In the genomic region with DNA sequence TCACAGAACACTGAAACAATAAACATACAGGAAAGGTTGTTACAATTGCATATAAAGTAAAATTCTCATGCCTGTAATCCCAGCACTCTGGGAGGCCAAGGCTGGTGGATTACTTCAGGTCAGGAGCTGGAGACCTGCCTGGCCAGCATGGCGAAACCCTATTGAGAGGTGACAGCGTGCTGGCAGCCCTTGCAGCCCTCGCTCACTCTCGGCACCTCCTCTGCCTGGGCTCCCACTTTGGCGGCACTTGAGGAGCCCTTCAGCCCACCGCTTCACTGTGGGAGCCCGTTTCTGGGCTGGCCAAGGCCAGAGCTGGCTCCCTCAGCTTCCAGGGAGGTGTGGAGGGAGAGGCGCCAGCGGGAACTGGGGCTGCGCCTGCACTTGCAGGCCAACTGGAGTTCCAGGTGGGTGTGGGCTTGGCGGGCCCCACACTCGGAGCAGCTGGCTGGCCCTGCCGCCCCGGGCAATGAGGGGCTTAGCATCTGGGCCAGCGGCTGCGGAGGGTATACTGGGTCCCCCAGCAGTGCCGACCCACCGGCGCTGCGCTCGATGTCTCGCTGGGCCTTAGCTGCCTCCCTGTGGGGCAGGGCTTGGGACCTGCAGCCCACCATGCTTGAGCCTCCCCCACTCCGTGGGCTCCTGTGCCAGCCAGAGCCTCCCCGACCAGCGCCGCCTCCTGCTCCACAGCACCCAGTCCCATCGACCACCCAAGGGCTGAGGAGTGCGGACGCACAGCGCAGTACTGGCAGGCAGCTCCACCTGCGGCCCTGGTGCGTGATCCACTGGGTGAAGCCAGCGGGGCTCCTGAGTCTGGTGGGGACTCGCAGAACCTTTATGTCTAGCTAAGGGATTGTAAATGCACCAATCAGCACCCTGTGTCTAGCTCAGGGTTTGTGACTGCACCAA, we compare ENCODE assay signal across 1 cellular context.
TF ChIP-seq lines count a peak whose summit lies in the region.

No MANE protein-coding gene starts in this region.

TF ChIP-seq in K562, 482 proteins besides CTCF, POLR2A, EP300 and RAD21 (continued from another document):
- TF ChIP-seq, protein P1, sequence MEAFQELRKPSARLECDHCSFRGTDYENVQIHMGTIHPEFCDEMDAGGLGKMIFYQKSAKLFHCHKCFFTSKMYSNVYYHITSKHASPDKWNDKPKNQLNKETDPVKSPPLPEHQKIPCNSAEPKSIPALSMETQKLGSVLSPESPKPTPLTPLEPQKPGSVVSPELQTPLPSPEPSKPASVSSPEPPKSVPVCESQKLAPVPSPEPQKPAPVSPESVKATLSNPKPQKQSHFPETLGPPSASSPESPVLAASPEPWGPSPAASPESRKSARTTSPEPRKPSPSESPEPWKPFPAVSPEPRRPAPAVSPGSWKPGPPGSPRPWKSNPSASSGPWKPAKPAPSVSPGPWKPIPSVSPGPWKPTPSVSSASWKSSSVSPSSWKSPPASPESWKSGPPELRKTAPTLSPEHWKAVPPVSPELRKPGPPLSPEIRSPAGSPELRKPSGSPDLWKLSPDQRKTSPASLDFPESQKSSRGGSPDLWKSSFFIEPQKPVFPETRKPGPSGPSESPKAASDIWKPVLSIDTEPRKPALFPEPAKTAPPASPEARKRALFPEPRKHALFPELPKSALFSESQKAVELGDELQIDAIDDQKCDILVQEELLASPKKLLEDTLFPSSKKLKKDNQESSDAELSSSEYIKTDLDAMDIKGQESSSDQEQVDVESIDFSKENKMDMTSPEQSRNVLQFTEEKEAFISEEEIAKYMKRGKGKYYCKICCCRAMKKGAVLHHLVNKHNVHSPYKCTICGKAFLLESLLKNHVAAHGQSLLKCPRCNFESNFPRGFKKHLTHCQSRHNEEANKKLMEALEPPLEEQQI (IDR thresholded peaks at IDR 0.05): peak; percentile 42; the same call in 1 of the 2 replicates
